16 cellular contexts compared by ENCODE assay signal in genomic region chr16:48247311-48247710, GRCh38.
DNase-seq lines count a peak whose midpoint lies in the region; ATAC-seq and FAIRE-seq lines count a peak whose summit lies in the region.
"Had no signal": no experiment of that assay in that cellular context is flagged by ENCODE, and none has a peak within 500 bp of the region (broad histone marks: within the 10 kb centered on the region; RNA-seq: fewer than 3 reads in every experiment).

Gene ABCC11 (minus strand): TSS chr16:48247539. CDS start chr16:48231921, 15,618 bp downstream.

- H3K27ac Mint-ChIP-seq in activated naive CD4-positive, alpha-beta T cell treated with anti-CD3 and anti-CD28 coated beads, Interleukin-2, amount 50 U/mL, for 24 hours, result peak within 1 kb of the TSS; percentile 80
- H3K27ac Mint-ChIP-seq in activated naive CD8-positive, alpha-beta T cell treated with anti-CD3 and anti-CD28 coated beads, Interleukin-2, amount 50 U/mL, for 24 hours, result no peak within 1 kb of the TSS
- H3K27ac Mint-ChIP-seq in memory B cell, result peak within 1 kb of the TSS; percentile 22
- H3K27ac Mint-ChIP-seq: activated T-helper 1 cell treated with anti-CD3 and anti-CD28 coated beads, Interleukin-12 subunit alpha, Interleukin-12 subunit beta, Interleukin-2, Interleukin-4 antibody, amounts not matched to agents 30 ng/mL and 10 ng/mL and 1 ng/mL, durations not matched to agents 14 hours and 24 hours and 36 hours had no signal

- H3K9me3 Mint-ChIP-seq in activated naive CD4-positive, alpha-beta T cell treated with anti-CD3 and anti-CD28 coated beads, Interleukin-2, amount 50 U/mL, for 24 hours, result no peaks in the 10 kb centered on the region
- no peaks in the 10 kb centered on the region for H3K9me3 Mint-ChIP-seq in activated naive CD8-positive, alpha-beta T cell treated with anti-CD3 and anti-CD28 coated beads, Interleukin-2, amount 50 U/mL, for 24 hours
- no peaks in the 10 kb centered on the region for H3K9me3 Mint-ChIP-seq in memory B cell
- H3K9me3 Mint-ChIP-seq: activated T-helper 1 cell treated with anti-CD3 and anti-CD28 coated beads, Interleukin-12 subunit alpha, Interleukin-12 subunit beta, Interleukin-2, Interleukin-4 antibody, amounts not matched to agents 30 ng/mL and 10 ng/mL and 1 ng/mL, durations not matched to agents 14 hours and 24 hours and 36 hours; H9 had no signal

- H3K27me3 Mint-ChIP-seq in activated naive CD4-positive, alpha-beta T cell treated with anti-CD3 and anti-CD28 coated beads, Interleukin-2, amount 50 U/mL, for 24 hours, result no peaks in the 10 kb centered on the region
- no peaks in the 10 kb centered on the region for H3K27me3 Mint-ChIP-seq in activated naive CD8-positive, alpha-beta T cell treated with anti-CD3 and anti-CD28 coated beads, Interleukin-2, amount 50 U/mL, for 24 hours
- H3K27me3 Mint-ChIP-seq in memory B cell, result no peaks in the 10 kb centered on the region

- peaks cover 4% of the 10 kb centered on the region for H3K36me3 Mint-ChIP-seq in activated naive CD4-positive, alpha-beta T cell treated with anti-CD3 and anti-CD28 coated beads, Interleukin-2, amount 50 U/mL, for 24 hours
- peaks cover 2% of the 10 kb centered on the region for H3K36me3 Mint-ChIP-seq in activated naive CD8-positive, alpha-beta T cell treated with anti-CD3 and anti-CD28 coated beads, Interleukin-2, amount 50 U/mL, for 24 hours (ENCODE audit: low read depth)
- H3K36me3 Mint-ChIP-seq in memory B cell, result no peaks in the 10 kb centered on the region

- no peak for DNase-seq in activated naive CD4-positive, alpha-beta T cell treated with anti-CD3 and anti-CD28 coated beads, Interleukin-2, amount 50 U/mL, for 16 hours
- no peak for DNase-seq in activated naive CD8-positive, alpha-beta T cell treated with anti-CD3 and anti-CD28 coated beads, Interleukin-2, amount 50 U/mL, for 24 hours
- no peak for DNase-seq in memory B cell (ENCODE audit: low spot score in 2 of 2)
- no peak for DNase-seq in T-helper 9 cell
- DNase-seq in urothelium cell line (ENCODE audit: low spot score), result no peak
- no peak for DNase-seq in NCI-H1694 treated with DMSO at 0.1 percent for 48 hours (lab: John Stamatoyannopoulos, UW)
- no peak for DNase-seq in midbrain (lab: John Stamatoyannopoulos, UW)
- DNase-seq: central memory CD4-positive, alpha-beta T cell; EL; erythroblast; H9; NCI-H1105 treated with DMSO at 0.1 percent for 48 hours; NCI-H524 treated with DMSO at 0.1 percent for 48 hours; spleen had no signal

- FAIRE-seq in urothelium cell line (lab: Jason Lieb, UNC), result no peak

- no peak for ATAC-seq in activated naive CD8-positive, alpha-beta T cell treated with anti-CD3 and anti-CD28 coated beads, Interleukin-2, amount 50 U/mL, for 24 hours
- no peak for ATAC-seq in memory B cell (ENCODE audit: low read depth)

- peak within 1 kb of the TSS; percentile 96 for H3K4me3 Mint-ChIP-seq in activated naive CD4-positive, alpha-beta T cell treated with anti-CD3 and anti-CD28 coated beads, Interleukin-2, amount 50 U/mL, for 24 hours
- peak within 1 kb of the TSS; percentile 96 for H3K4me3 Mint-ChIP-seq in activated naive CD8-positive, alpha-beta T cell treated with anti-CD3 and anti-CD28 coated beads, Interleukin-2, amount 50 U/mL, for 24 hours
- peak within 1 kb of the TSS; percentile 2 for H3K4me3 Mint-ChIP-seq in memory B cell

- peaks cover 64% of the 10 kb centered on the region for H3K4me1 Mint-ChIP-seq in activated naive CD4-positive, alpha-beta T cell treated with anti-CD3 and anti-CD28 coated beads, Interleukin-2, amount 50 U/mL, for 24 hours
- H3K4me1 Mint-ChIP-seq in activated naive CD8-positive, alpha-beta T cell treated with anti-CD3 and anti-CD28 coated beads, Interleukin-2, amount 50 U/mL, for 24 hours, result peaks cover 44% of the 10 kb centered on the region
- peaks cover 25% of the 10 kb centered on the region for H3K4me1 Mint-ChIP-seq in memory B cell

Comparison
In these comparisons a context has a peak if more than half of its experiments do, and no peak if none do; other contexts are left out.
1. H3K4me3 Mint-ChIP-seq: peak in every context shown above with its lines; median percentile 96 in activated naive CD4-positive, alpha-beta T cell treated with anti-CD3 and anti-CD28 coated beads, Interleukin-2, amount 50 U/mL, for 24 hours; 96 in activated naive CD8-positive, alpha-beta T cell treated with anti-CD3 and anti-CD28 coated beads, Interleukin-2, amount 50 U/mL, for 24 hours; 2 in memory B cell.